25 cellular contexts compared by ENCODE assay signal in genomic region chr10:436911-437665, GRCh38.
A peak's percentile ranks its signal among the peaks of the same experiment; 100 is the strongest.
DNase-seq lines count a peak whose midpoint lies in the region; ATAC-seq, FAIRE-seq and TF ChIP-seq lines count a peak whose summit lies in the region.
"Had no signal": no experiment of that assay in that cellular context is flagged by ENCODE, and none has a peak within 500 bp of the region (broad histone marks: within the 10 kb centered on the region; RNA-seq: fewer than 3 reads in every experiment).

No MANE protein-coding gene starts in this region.

- FAIRE-seq in kidney (lab: Jason Lieb, UNC): no peak
- no peak for FAIRE-seq in H54 (lab: Jason Lieb, UNC)
- FAIRE-seq: A204.1 had no signal

- H3K4me1 ChIP-seq in kidney (ENCODE audit: control insufficient read depth in 1 of 2, insufficient read depth in 1 of 2, low read depth in 1 of 2, low read length in 2 of 2): no peaks in the 10 kb centered on the region
- H3K4me1 ChIP-seq: adrenal gland, BE2C, foreskin keratinocyte, HAP-1, prostate gland had no signal

- H3K27ac ChIP-seq in kidney (ENCODE audit: low read depth in 2 of 2, low read length in 2 of 2): no peak overlapping the region
- H3K27ac ChIP-seq: adrenal gland, epithelial cell of prostate, foreskin keratinocyte, prostate gland had no signal

- peaks cover 4 to 7% of the 10 kb centered on the region in 2 donors for H3K36me3 ChIP-seq in kidney (ENCODE audit: control insufficient read depth in 1 of 2, insufficient read depth in 2 of 2, low read length in 2 of 2)
- H3K36me3 ChIP-seq: BE2C, HAP-1, prostate gland had no signal

- H3K9me3 ChIP-seq in kidney (ENCODE audit: control insufficient read depth in 1 of 2, low read length in 2 of 2): no peaks in the 10 kb centered on the region
- H3K9me3 ChIP-seq: adrenal gland, BE2C, HAP-1, prostate gland had no signal

- no peak overlapping the region for H3K4me3 ChIP-seq in kidney (ENCODE audit: low read length in 2 of 2)
- H3K4me3 ChIP-seq: adrenal gland, HAP-1, prostate gland had no signal

- no peak for TF ChIP-seq CTCF in kidney (IDR thresholded peaks at IDR 0.05; ENCODE audit: borderline replicate concordance, extremely low read depth, insufficient read depth)

- H3K27me3 Mint-ChIP-seq in stimulated activated naive CD8-positive, alpha-beta T cell treated with anti-CD3 and anti-CD28 coated beads, Interleukin-15, amount 100 ng/mL, for 72 hours: peaks cover 37% of the 10 kb centered on the region
- H3K27me3 Mint-ChIP-seq in activated T-helper 2 cell treated with anti-CD3 and anti-CD28 coated beads, Interferon-gamma antibody, Interleukin-2, Interleukin-4, amounts not matched to agents 10 μg/mL and 5 μg/mL and 100 μg/mL, durations not matched to agents 14 hours and 24 hours and 36 hours (ENCODE audit: low read depth): peaks cover 27% of the 10 kb centered on the region
- H3K27me3 Mint-ChIP-seq: type B pancreatic cell had no signal

- no peak overlapping the region for H3K4me3 Mint-ChIP-seq in stimulated activated naive CD8-positive, alpha-beta T cell treated with anti-CD3 and anti-CD28 coated beads, Interleukin-15, amount 100 ng/mL, for 72 hours
- peak overlapping the region; percentile 40 for H3K4me3 Mint-ChIP-seq in activated T-helper 2 cell treated with anti-CD3 and anti-CD28 coated beads, Interferon-gamma antibody, Interleukin-2, Interleukin-4, amounts not matched to agents 10 μg/mL and 5 μg/mL and 100 μg/mL, durations not matched to agents 14 hours and 24 hours and 36 hours (ENCODE audit: low read depth)
- H3K4me3 Mint-ChIP-seq: type B pancreatic cell had no signal

- H3K27ac Mint-ChIP-seq in stimulated activated naive CD8-positive, alpha-beta T cell treated with anti-CD3 and anti-CD28 coated beads, Interleukin-15, amount 100 ng/mL, for 72 hours: peak overlapping the region; percentile 11 to 45
- H3K27ac Mint-ChIP-seq in activated T-helper 2 cell treated with anti-CD3 and anti-CD28 coated beads, Interferon-gamma antibody, Interleukin-2, Interleukin-4, amounts not matched to agents 10 μg/mL and 5 μg/mL and 100 μg/mL, durations not matched to agents 14 hours and 24 hours and 36 hours: no peak overlapping the region
- H3K27ac Mint-ChIP-seq: type B pancreatic cell had no signal

- TF ChIP-seq POLR2A in H54 (IDR thresholded peaks at IDR 0.05; ENCODE audit: low read depth, low read length): no peak

- H3K9me3 Mint-ChIP-seq in stimulated activated naive CD8-positive, alpha-beta T cell treated with anti-CD3 and anti-CD28 coated beads, Interleukin-15, amount 100 ng/mL, for 72 hours: peaks cover 0 to 6% of the 10 kb centered on the region in 2 donors
- no peaks in the 10 kb centered on the region for H3K9me3 Mint-ChIP-seq in activated T-helper 2 cell treated with anti-CD3 and anti-CD28 coated beads, Interferon-gamma antibody, Interleukin-2, Interleukin-4, amounts not matched to agents 10 μg/mL and 5 μg/mL and 100 μg/mL, durations not matched to agents 14 hours and 24 hours and 36 hours

- peak; percentile 35 for DNase-seq in NCI-H1436 (lab: John Stamatoyannopoulos, UW)
- no peak for DNase-seq in NCI-H1436 treated with DMSO at 0.1 percent for 48 hours (lab: John Stamatoyannopoulos, UW)
- no peak for DNase-seq in stimulated activated naive CD8-positive, alpha-beta T cell treated with anti-CD3 and anti-CD28 coated beads, Interleukin-15, amount 100 ng/mL, for 72 hours
- DNase-seq in stimulated activated naive CD8-positive, alpha-beta T cell treated with anti-CD3 and anti-CD28 coated beads, Interleukin-15, Interleukin-2, amounts not matched to agents 100 U/mL and 50 U/mL, for 24 hours: no peak
- no peak for DNase-seq in activated T-helper 2 cell treated with anti-CD3 and anti-CD28 coated beads, Interferon-gamma antibody, Interleukin-2, Interleukin-4, amounts not matched to agents 10 μg/mL and 5 μg/mL and 100 μg/mL, durations not matched to agents 14 hours and 24 hours and 36 hours (ENCODE audit: low spot score)
- no peak for DNase-seq in kidney
- no peak for DNase-seq in H54 (ENCODE audit: insufficient read length, low spot score)
- DNase-seq: activated CD4-positive, alpha-beta T cell treated with anti-CD3 and anti-CD28 coated beads, Interleukin-2, amount 50 U/mL, for 4 hours; activated T-cell treated with anti-CD3 and anti-CD28 coated beads, Interleukin-2, amount 50 U/mL, for 48 hours; adrenal gland; BE2C; dermis blood vessel endothelial cell; DMS 273 treated with DMSO at 0.1 percent for 48 hours; foreskin keratinocyte; IMR-90; MV-4-11; NCI-H2081 treated with DMSO at 0.1 percent for 48 hours; NCI-H510A treated with DMSO at 0.1 percent for 48 hours; stimulated activated CD4-positive, alpha-beta T cell treated with anti-CD3 and anti-CD28 coated beads, Interleukin-1b, Interleukin-23, amount 100 ng/mL, for 48 hours had no signal

- ATAC-seq in stimulated activated naive CD8-positive, alpha-beta T cell treated with anti-CD3 and anti-CD28 coated beads, Interleukin-15, amount 100 ng/mL, for 72 hours: no peak
- ATAC-seq in stimulated activated naive CD8-positive, alpha-beta T cell treated with anti-CD3 and anti-CD28 coated beads, Interleukin-15, Interleukin-2, amounts not matched to agents 100 U/mL and 50 U/mL, for 24 hours: no peak
- ATAC-seq in GM18498 (IDR thresholded peaks at IDR 0.05; ENCODE audit: unreplicated experiment): no peak
- ATAC-seq: foreskin keratinocyte had no signal

- intact Hi-C loops in activated T-helper 2 cell treated with anti-CD3 and anti-CD28 coated beads, Interferon-gamma antibody, Interleukin-2, Interleukin-4, amounts not matched to agents 10 μg/mL and 5 μg/mL and 100 μg/mL, durations not matched to agents 14 hours and 24 hours and 36 hours (cut with micrococcal nuclease): no loop called here
- intact Hi-C loops in kidney (cut with DNase I): no loop called here

- H3K36me3 Mint-ChIP-seq in activated T-helper 2 cell treated with anti-CD3 and anti-CD28 coated beads, Interferon-gamma antibody, Interleukin-2, Interleukin-4, amounts not matched to agents 10 μg/mL and 5 μg/mL and 100 μg/mL, durations not matched to agents 14 hours and 24 hours and 36 hours (ENCODE audit: low read depth): peaks cover 4% of the 10 kb centered on the region

- H3K4me1 Mint-ChIP-seq in stimulated activated naive CD8-positive, alpha-beta T cell treated with anti-CD3 and anti-CD28 coated beads, Interleukin-15, amount 100 ng/mL, for 72 hours: peaks cover 31% of the 10 kb centered on the region
- H3K4me1 Mint-ChIP-seq in activated T-helper 2 cell treated with anti-CD3 and anti-CD28 coated beads, Interferon-gamma antibody, Interleukin-2, Interleukin-4, amounts not matched to agents 10 μg/mL and 5 μg/mL and 100 μg/mL, durations not matched to agents 14 hours and 24 hours and 36 hours (ENCODE audit: low read depth): peaks cover 18% of the 10 kb centered on the region

- H3K9ac ChIP-seq in kidney (ENCODE audit: low read length in 2 of 2): no peak overlapping the region
